ENCODE assay signal across 8 cellular contexts in genomic region chr7:80060218-80060806, GRCh38.
DNase-seq lines count a peak whose midpoint lies in the region; ATAC-seq, FAIRE-seq and TF ChIP-seq lines count a peak whose summit lies in the region.

No MANE protein-coding gene starts in this region.

- H3F3A ChIP-seq in neural cell (ENCODE audit: insufficient read depth, low read length, poor library complexity, severe bottlenecking), result no peaks in the 10 kb centered on the region

- TF ChIP-seq POLR2A in GM12892 (IDR thresholded peaks at IDR 0.05; ENCODE audit: low read depth, low read length), result no peak

- peak; percentile 62 for DNase-seq in DMS153 treated with DMSO at 0.1 percent for 48 hours (lab: John Stamatoyannopoulos, UW; ENCODE audit: unreplicated experiment)
- peak; percentile 64 to 90 for DNase-seq in NOMO-1 (lab: John Stamatoyannopoulos, UW; ENCODE audit: unreplicated experiment in 2 of 2)
- peak; percentile 77 for DNase-seq in dermis blood vessel endothelial cell
- DNase-seq in activated CD4-positive, alpha-beta memory T cell treated with anti-CD3 and anti-CD28 coated beads, Interleukin-2, amount 10 ng/mL, durations not matched to agents 7 days and 5 days, result no peak
- no peak for DNase-seq in activated CD8-positive, alpha-beta memory T cell treated with anti-CD3 and anti-CD28 coated beads, Interleukin-2, amount 10 ng/mL, durations not matched to agents 7 days and 5 days
- no peak for DNase-seq in GM12892 (ENCODE audit: insufficient read length)

- no peak overlapping the region for H3K4me3 ChIP-seq in neural cell (ENCODE audit: low read length)

- no peaks in the 10 kb centered on the region for H3K9me3 Mint-ChIP-seq in activated CD4-positive, alpha-beta memory T cell treated with anti-CD3 and anti-CD28 coated beads, Interleukin-2, amount 10 ng/mL, durations not matched to agents 7 days and 5 days
- H3K9me3 Mint-ChIP-seq in activated CD8-positive, alpha-beta memory T cell treated with anti-CD3 and anti-CD28 coated beads, Interleukin-2, amount 10 ng/mL, durations not matched to agents 7 days and 5 days (ENCODE audit: low read depth), result peaks cover 1% of the 10 kb centered on the region

- TF ChIP-seq RAD21 in neural cell (conservative IDR thresholded peaks at IDR 0.05), result peak; percentile 80

- H3K4me3 Mint-ChIP-seq in activated CD4-positive, alpha-beta memory T cell treated with anti-CD3 and anti-CD28 coated beads, Interleukin-2, amount 10 ng/mL, durations not matched to agents 7 days and 5 days, result no peak overlapping the region
- H3K4me3 Mint-ChIP-seq in activated CD8-positive, alpha-beta memory T cell treated with anti-CD3 and anti-CD28 coated beads, Interleukin-2, amount 10 ng/mL, durations not matched to agents 7 days and 5 days, result no peak overlapping the region

- H3K9ac ChIP-seq in neural cell (ENCODE audit: low read length), result no peak overlapping the region

- H3K36me3 Mint-ChIP-seq in activated CD4-positive, alpha-beta memory T cell treated with anti-CD3 and anti-CD28 coated beads, Interleukin-2, amount 10 ng/mL, durations not matched to agents 7 days and 5 days (ENCODE audit: low read depth), result no peaks in the 10 kb centered on the region
- no peaks in the 10 kb centered on the region for H3K36me3 Mint-ChIP-seq in activated CD8-positive, alpha-beta memory T cell treated with anti-CD3 and anti-CD28 coated beads, Interleukin-2, amount 10 ng/mL, durations not matched to agents 7 days and 5 days

- no peaks in the 10 kb centered on the region for H3K4me1 Mint-ChIP-seq in activated CD4-positive, alpha-beta memory T cell treated with anti-CD3 and anti-CD28 coated beads, Interleukin-2, amount 10 ng/mL, durations not matched to agents 7 days and 5 days
- H3K4me1 Mint-ChIP-seq in activated CD8-positive, alpha-beta memory T cell treated with anti-CD3 and anti-CD28 coated beads, Interleukin-2, amount 10 ng/mL, durations not matched to agents 7 days and 5 days, result no peaks in the 10 kb centered on the region

- no peaks in the 10 kb centered on the region for H3K27me3 Mint-ChIP-seq in activated CD4-positive, alpha-beta memory T cell treated with anti-CD3 and anti-CD28 coated beads, Interleukin-2, amount 10 ng/mL, durations not matched to agents 7 days and 5 days
- no peaks in the 10 kb centered on the region for H3K27me3 Mint-ChIP-seq in activated CD8-positive, alpha-beta memory T cell treated with anti-CD3 and anti-CD28 coated beads, Interleukin-2, amount 10 ng/mL, durations not matched to agents 7 days and 5 days

- no peaks in the 10 kb centered on the region for H3K9me2 ChIP-seq in neural cell (ENCODE audit: insufficient read depth, low read length)

- H3K36me3 ChIP-seq in neural cell (ENCODE audit: insufficient read depth, low read length), result no peaks in the 10 kb centered on the region

- CTCF ChIA-PET in activated CD4-positive, alpha-beta memory T cell treated with anti-CD3 and anti-CD28 coated beads, Interleukin-2, amount 10 ng/mL, durations not matched to agents 7 days and 5 days (lab: Charles Lee), result no interaction called here
- CTCF ChIA-PET in activated CD8-positive, alpha-beta memory T cell treated with anti-CD3 and anti-CD28 coated beads, Interleukin-2, amount 10 ng/mL, durations not matched to agents 7 days and 5 days (lab: Charles Lee), result no interaction called here

- H3K27ac Mint-ChIP-seq in activated CD4-positive, alpha-beta memory T cell treated with anti-CD3 and anti-CD28 coated beads, Interleukin-2, amount 10 ng/mL, durations not matched to agents 7 days and 5 days, result no peak overlapping the region
- H3K27ac Mint-ChIP-seq in activated CD8-positive, alpha-beta memory T cell treated with anti-CD3 and anti-CD28 coated beads, Interleukin-2, amount 10 ng/mL, durations not matched to agents 7 days and 5 days, result no peak overlapping the region

- no peak overlapping the region for H2AFZ ChIP-seq in neural cell (ENCODE audit: low read depth, low read length)

- H4K20me1 ChIP-seq in neural cell (ENCODE audit: insufficient read depth), result no peaks in the 10 kb centered on the region

- no peaks in the 10 kb centered on the region for H3K27me3 ChIP-seq in neural cell (ENCODE audit: insufficient read depth, low read depth, low read length)

- TF ChIP-seq CTCF in neural cell (IDR thresholded peaks at IDR 0.05; ENCODE audit: poor library complexity, severe bottlenecking), result peak; percentile 74

- no peaks in the 10 kb centered on the region for H3K9me3 ChIP-seq in neural cell (ENCODE audit: low read length)

- H3K4me2 ChIP-seq in neural cell (ENCODE audit: low read length), result no peak overlapping the region

- no peak for TF ChIP-seq EP300 in neural cell (conservative IDR thresholded peaks at IDR 0.05; ENCODE audit: poor library complexity, severe bottlenecking)

- no peaks in the 10 kb centered on the region for H3K79me2 ChIP-seq in neural cell (replicated peaks; ENCODE audit: insufficient read depth, low read length)

- no peak for FAIRE-seq in GM12892 (lab: Jason Lieb, UNC)

- ATAC-seq in HG03039 (IDR thresholded peaks at IDR 0.05; ENCODE audit: unreplicated experiment), result peak; percentile 61
- ATAC-seq in activated CD8-positive, alpha-beta memory T cell treated with anti-CD3 and anti-CD28 coated beads, Interleukin-2, amount 10 ng/mL, durations not matched to agents 7 days and 5 days, result no peak

- POLR2A ChIA-PET in activated CD4-positive, alpha-beta memory T cell treated with anti-CD3 and anti-CD28 coated beads, Interleukin-2, amount 10 ng/mL, durations not matched to agents 7 days and 5 days (lab: Charles Lee), result no interaction called here

- H3K27ac ChIP-seq in neural cell (ENCODE audit: low read length), result no peak overlapping the region

TF ChIP-seq in neural cell, 6 proteins besides CTCF, POLR2A, EP300 and RAD21:
- TF ChIP-seq EZH2 (IDR thresholded peaks at IDR 0.05; ENCODE audit: borderline replicate concordance, insufficient read depth, low read length, poor library complexity, severe bottlenecking), result no peak
- TF ChIP-seq SMC3 (conservative IDR thresholded peaks at IDR 0.05; ENCODE audit: poor library complexity), result peak; percentile 80
- TF ChIP-seq, protein P1, sequence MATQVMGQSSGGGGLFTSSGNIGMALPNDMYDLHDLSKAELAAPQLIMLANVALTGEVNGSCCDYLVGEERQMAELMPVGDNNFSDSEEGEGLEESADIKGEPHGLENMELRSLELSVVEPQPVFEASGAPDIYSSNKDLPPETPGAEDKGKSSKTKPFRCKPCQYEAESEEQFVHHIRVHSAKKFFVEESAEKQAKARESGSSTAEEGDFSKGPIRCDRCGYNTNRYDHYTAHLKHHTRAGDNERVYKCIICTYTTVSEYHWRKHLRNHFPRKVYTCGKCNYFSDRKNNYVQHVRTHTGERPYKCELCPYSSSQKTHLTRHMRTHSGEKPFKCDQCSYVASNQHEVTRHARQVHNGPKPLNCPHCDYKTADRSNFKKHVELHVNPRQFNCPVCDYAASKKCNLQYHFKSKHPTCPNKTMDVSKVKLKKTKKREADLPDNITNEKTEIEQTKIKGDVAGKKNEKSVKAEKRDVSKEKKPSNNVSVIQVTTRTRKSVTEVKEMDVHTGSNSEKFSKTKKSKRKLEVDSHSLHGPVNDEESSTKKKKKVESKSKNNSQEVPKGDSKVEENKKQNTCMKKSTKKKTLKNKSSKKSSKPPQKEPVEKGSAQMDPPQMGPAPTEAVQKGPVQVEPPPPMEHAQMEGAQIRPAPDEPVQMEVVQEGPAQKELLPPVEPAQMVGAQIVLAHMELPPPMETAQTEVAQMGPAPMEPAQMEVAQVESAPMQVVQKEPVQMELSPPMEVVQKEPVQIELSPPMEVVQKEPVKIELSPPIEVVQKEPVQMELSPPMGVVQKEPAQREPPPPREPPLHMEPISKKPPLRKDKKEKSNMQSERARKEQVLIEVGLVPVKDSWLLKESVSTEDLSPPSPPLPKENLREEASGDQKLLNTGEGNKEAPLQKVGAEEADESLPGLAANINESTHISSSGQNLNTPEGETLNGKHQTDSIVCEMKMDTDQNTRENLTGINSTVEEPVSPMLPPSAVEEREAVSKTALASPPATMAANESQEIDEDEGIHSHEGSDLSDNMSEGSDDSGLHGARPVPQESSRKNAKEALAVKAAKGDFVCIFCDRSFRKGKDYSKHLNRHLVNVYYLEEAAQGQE (IDR thresholded peaks at IDR 0.05; ENCODE audit: borderline replicate concordance), result no peak
- no peak for TF ChIP-seq POLR2AphosphoS5 (IDR thresholded peaks at IDR 0.05)
- TF ChIP-seq MXI1 (conservative IDR thresholded peaks at IDR 0.05; ENCODE audit: poor library complexity, severe bottlenecking), result no peak
- no peak for TF ChIP-seq TAF1 (IDR thresholded peaks at IDR 0.05; ENCODE audit: low read depth)

Comparison
In these comparisons a context has a peak if more than half of its experiments do, and no peak if none do; other contexts are left out.
1. DNase-seq: peak in DMS153 treated with DMSO at 0.1 percent for 48 hours (single experiment), NOMO-1 (2 of 2) and dermis blood vessel endothelial cell (single experiment); none in activated CD4-positive, alpha-beta memory T cell treated with anti-CD3 and anti-CD28 coated beads, Interleukin-2, amount 10 ng/mL, durations not matched to agents 7 days and 5 days (single experiment), activated CD8-positive, alpha-beta memory T cell treated with anti-CD3 and anti-CD28 coated beads, Interleukin-2, amount 10 ng/mL, durations not matched to agents 7 days and 5 days (single experiment) and GM12892 (single experiment).